Comparison of ENCODE assay signal across 11 cellular contexts in the genomic region with DNA sequence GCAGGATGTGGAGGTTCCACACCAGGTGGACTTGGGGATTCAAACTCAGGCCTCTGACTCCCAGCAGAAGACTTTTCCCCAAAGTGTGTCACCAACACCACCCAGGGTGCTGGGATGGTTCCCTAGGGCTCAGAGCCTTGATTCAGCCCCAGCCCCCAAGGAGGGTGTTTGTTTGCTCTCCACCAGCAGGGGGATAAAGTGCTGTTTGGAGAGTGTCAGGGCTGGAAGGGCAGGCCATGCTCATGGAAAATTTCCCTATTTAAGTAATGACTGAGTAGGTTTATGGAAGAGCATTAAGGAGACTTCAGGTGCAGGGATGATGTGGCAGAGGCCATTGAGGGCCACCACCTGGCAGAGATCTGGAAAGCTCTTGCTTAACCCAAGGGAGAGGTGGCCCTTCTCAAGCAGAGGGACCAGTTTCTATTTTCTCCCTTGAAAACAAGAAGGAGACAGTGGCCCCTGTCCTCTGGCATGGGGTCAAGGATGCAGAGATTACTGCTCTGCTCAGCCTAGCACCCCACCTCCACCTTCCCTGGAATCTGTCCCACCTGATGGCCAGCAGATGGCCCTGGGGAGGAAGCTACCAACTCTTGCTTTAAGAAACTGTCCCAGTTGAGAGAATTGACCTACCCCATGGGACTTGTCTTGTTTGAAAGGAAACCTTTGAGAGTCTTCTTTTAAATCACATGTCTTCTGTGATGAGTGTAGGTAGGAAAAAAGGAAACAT.
A peak's percentile ranks its signal among the peaks of the same experiment; 100 is the strongest.
DNase-seq lines count a peak whose midpoint lies in the region; ATAC-seq, FAIRE-seq and TF ChIP-seq lines count a peak whose summit lies in the region.
"Had no signal": no experiment of that assay in that cellular context is flagged by ENCODE, and none has a peak within 500 bp of the region (broad histone marks: within the 10 kb centered on the region; RNA-seq: fewer than 3 reads in every experiment).

No MANE protein-coding gene starts in this region.

- H2BK15ac ChIP-seq in H1 (ENCODE audit: low read length) = no peak overlapping the region; the same call in 1 of the 2 replicates

- H3K4me1 ChIP-seq in H1 (replicated peaks in 1 of 4; ENCODE audit: control insufficient read depth in 3 of 4, insufficient read depth in 4 of 4, low read length in 3 of 4) = peaks cover 2 to 15% (median 10%) of the 10 kb centered on the region in 4 experiments; a peak in 5 of 7 replicates

- H2AK5ac ChIP-seq in H1 (ENCODE audit: low read depth, low read length) = peak overlapping the region; percentile 34; the same call in 1 of the 2 replicates

- no peaks in the 10 kb centered on the region for H3K27me3 ChIP-seq in H1 (replicated peaks in 1 of 4; ENCODE audit: control insufficient read depth in 3 of 4, extremely low read depth in 1 of 4, insufficient read depth in 3 of 4, low read length in 3 of 4)

- H3K23me2 ChIP-seq in H1 (ENCODE audit: low read depth, low read length) = no peaks in the 10 kb centered on the region

- H3K23ac ChIP-seq in H1 (ENCODE audit: insufficient read length) = no peak overlapping the region

- no peak overlapping the region for H3K4me3 ChIP-seq in H1 (ENCODE audit: extremely low read depth in 1 of 4, insufficient read depth in 2 of 4, low read depth in 3 of 4, low read length in 4 of 4)

- H3K14ac ChIP-seq in H1 (ENCODE audit: insufficient read length) = no peak overlapping the region

- no peak overlapping the region for H2BK120ac ChIP-seq in H1 (replicated peaks; ENCODE audit: low read depth, low read length)

- no peak overlapping the region for H3K56ac ChIP-seq in H1 (replicated peaks; ENCODE audit: insufficient read length, low read depth, low read length)

- peaks cover 9% of the 10 kb centered on the region for H3K27me3 Mint-ChIP-seq in stimulated activated memory B cell treated with anti-CD40 and anti-IgM and Interleukin-4, amounts not matched to agents 10 μg/mL and 1 μg/mL and 100 μg/mL, for 72 hours

- no peak overlapping the region for H2BK20ac ChIP-seq in H1 (ENCODE audit: low read length)

- H3K18ac ChIP-seq in H1 (ENCODE audit: extremely low read depth, low read length) = peak overlapping the region; percentile 27; the same call in 1 of the 2 replicates

- no peak for DNase-seq in left ventricle myocardium superior
- no peak for DNase-seq in cardiac septum (ENCODE audit: low spot score)
- DNase-seq in NCI-H526 treated with DMSO at 0.1 percent for 48 hours (lab: John Stamatoyannopoulos, UW) = peak; percentile 46
- DNase-seq in H1 (ENCODE audit: low read depth in 1 of 2, low spot score in 2 of 2) = peak in 1 of 2 experiments; percentile 60
- no peak for DNase-seq in SHP77 treated with DMSO at 0.1 percent for 48 hours (lab: John Stamatoyannopoulos, UW)
- DNase-seq in amniotic stem cell (lab: John Stamatoyannopoulos, UW) = no peak
- no peak for DNase-seq in NCI-H128 (lab: John Stamatoyannopoulos, UW; ENCODE audit: unreplicated experiment)
- DNase-seq: anterior cingulate cortex, NCI-H1092 had no signal

- H3K36me3 Mint-ChIP-seq in stimulated activated memory B cell treated with anti-CD40 and anti-IgM and Interleukin-4, amounts not matched to agents 10 μg/mL and 1 μg/mL and 100 μg/mL, for 72 hours = no peaks in the 10 kb centered on the region

- peaks cover 0 to 2% of the 10 kb centered on the region in 2 experiments for H4K20me1 ChIP-seq in H1 (replicated peaks in 1 of 2; ENCODE audit: control insufficient read depth in 1 of 2, insufficient read depth in 2 of 2, low read length in 2 of 2)

- H3K9me3 Mint-ChIP-seq in stimulated activated memory B cell treated with anti-CD40 and anti-IgM and Interleukin-4, amounts not matched to agents 10 μg/mL and 1 μg/mL and 100 μg/mL, for 72 hours = no peaks in the 10 kb centered on the region
- H3K9me3 Mint-ChIP-seq: T-helper 2 cell treated with Interferon-gamma antibody and Interleukin-4, amounts not matched to agents 5 μg/mL and 100 μg/mL, for 36 hours had no signal

- no peak overlapping the region for H4K5ac ChIP-seq in H1 (ENCODE audit: insufficient read length, low read depth, low read length)

- H3K36me3 ChIP-seq in H1 (ENCODE audit: control insufficient read depth in 2 of 4, insufficient read depth in 4 of 4, low read length in 3 of 4) = no peaks in the 10 kb centered on the region; a peak in 2 of 8 replicates

- peak; percentile 24 for ATAC-seq in left ventricle myocardium superior
- ATAC-seq in stimulated activated memory B cell treated with anti-CD40 and anti-IgM and Interleukin-4, amounts not matched to agents 10 μg/mL and 1 μg/mL and 100 μg/mL, for 72 hours = peak; percentile 55

- H3K79me1 ChIP-seq in H1 (ENCODE audit: low read depth, low read length) = no peaks in the 10 kb centered on the region

- no peak overlapping the region for H3K4ac ChIP-seq in H1 (replicated peaks; ENCODE audit: insufficient read length, low read depth, low read length)

- peak; percentile 19 to 52 for TF ChIP-seq RAD21 in H1 (IDR thresholded peaks at IDR 0.05 in 1 of 2, conservative IDR thresholded peaks at IDR 0.05 in 1 of 2; ENCODE audit: low read depth in 2 of 2, low read length in 2 of 2)

- POLR2A ChIA-PET in H1 (lab: Charles Lee; ENCODE audit: partially characterized antibody) = no interaction called here

- no peak overlapping the region for H3K4me2 ChIP-seq in H1 (ENCODE audit: insufficient read depth in 1 of 2, low read depth in 2 of 2, low read length in 2 of 2)

- H3K4me1 Mint-ChIP-seq in stimulated activated memory B cell treated with anti-CD40 and anti-IgM and Interleukin-4, amounts not matched to agents 10 μg/mL and 1 μg/mL and 100 μg/mL, for 72 hours = peaks cover 61% of the 10 kb centered on the region

- no peak overlapping the region for H3K9ac ChIP-seq in H1 (replicated peaks in 1 of 4; ENCODE audit: extremely low read depth in 1 of 4, low read depth in 3 of 4, low read length in 3 of 4)

- TF ChIP-seq EP300 in H1 (IDR thresholded peaks at IDR 0.05; ENCODE audit: borderline replicate concordance in 1 of 2, low read depth in 2 of 2, low read length in 2 of 2) = no peak

- H3K9me3 ChIP-seq in H1 (ENCODE audit: insufficient read depth in 2 of 2, low read depth in 1 of 2, low read length in 1 of 2) = no peaks in the 10 kb centered on the region

- H2AFZ ChIP-seq in H1 (ENCODE audit: low read length) = no peak overlapping the region

- H3K27ac ChIP-seq in H1 (ENCODE audit: low read depth, low read length) = no peak overlapping the region

- no peak overlapping the region for H4K91ac ChIP-seq in H1 (replicated peaks; ENCODE audit: insufficient read length, low read length)

- H2BK12ac ChIP-seq in H1 (ENCODE audit: low read depth, low read length) = 0 out of 2 replicates have a peak overlapping the region, but pooled peaks have one; percentile 20

- no peak overlapping the region for H3K4me3 Mint-ChIP-seq in stimulated activated memory B cell treated with anti-CD40 and anti-IgM and Interleukin-4, amounts not matched to agents 10 μg/mL and 1 μg/mL and 100 μg/mL, for 72 hours
- H3K4me3 Mint-ChIP-seq: T-helper 2 cell treated with Interferon-gamma antibody and Interleukin-4, amounts not matched to agents 5 μg/mL and 100 μg/mL, for 36 hours had no signal

- FAIRE-seq in H1 (lab: Jason Lieb, UNC) = no peak

- intact Hi-C loops in left ventricle myocardium superior (cut with micrococcal nuclease) = no loop called here
- intact Hi-C loops in cardiac septum (cut with DNase I) = no loop called here

- no peak overlapping the region for H4K8ac ChIP-seq in H1 (ENCODE audit: extremely low read depth, insufficient read depth, low read length)

- TF ChIP-seq POLR2A in H1 (IDR thresholded peaks at IDR 0.05; ENCODE audit: control extremely low read depth in 1 of 2, low read depth in 2 of 2, low read length in 2 of 2) = no peak

- peak overlapping the region; percentile 6 for H3K27ac Mint-ChIP-seq in stimulated activated memory B cell treated with anti-CD40 and anti-IgM and Interleukin-4, amounts not matched to agents 10 μg/mL and 1 μg/mL and 100 μg/mL, for 72 hours
- H3K27ac Mint-ChIP-seq: T-helper 2 cell treated with Interferon-gamma antibody and Interleukin-4, amounts not matched to agents 5 μg/mL and 100 μg/mL, for 36 hours had no signal

- TF ChIP-seq CTCF in H1 (IDR thresholded peaks at IDR 0.05; ENCODE audit: control extremely low read depth in 1 of 3, insufficient read depth in 1 of 3, low read depth in 1 of 3, low read length in 3 of 3) = peak; percentile 47 to 63 (median 49)

- 0 out of 2 replicates have a peak overlapping the region, but pooled peaks have one; percentile 12 for H2BK5ac ChIP-seq in H1 (ENCODE audit: low read depth, low read length)

- no peaks in the 10 kb centered on the region for H3K79me2 ChIP-seq in H1 (ENCODE audit: control insufficient read depth in 1 of 2, insufficient read depth in 2 of 2, low read length in 2 of 2)

- CTCF ChIA-PET in H1 (lab: Charles Lee; ENCODE audit: partially characterized antibody) = interaction anchor here (0.7 to 6.4 kb wide), 10 partner anchors 8 to 270 kb away, joined by 3 to 58 read pairs (median 20); no protein-coding TSS in a partner anchor

TF ChIP-seq in H1, 55 proteins besides CTCF, POLR2A, EP300 and RAD21:
- TF ChIP-seq TAF7 (optimal IDR thresholded peaks at IDR 0.05; ENCODE audit: borderline replicate concordance, low read depth, low read length) = no peak
- TF ChIP-seq SIN3A (conservative IDR thresholded peaks at IDR 0.05 in 1 of 2, IDR thresholded peaks at IDR 0.05 in 1 of 2; ENCODE audit: low read depth in 1 of 2, low read length in 2 of 2) = no peak
- no peak for TF ChIP-seq BCL11A (IDR thresholded peaks at IDR 0.05; ENCODE audit: low read depth in 2 of 2, low read length in 2 of 2)
- no peak for TF ChIP-seq KDM1A (IDR thresholded peaks at IDR 0.05; ENCODE audit: borderline replicate concordance, low read length)
- TF ChIP-seq RFX5 (IDR thresholded peaks at IDR 0.05; ENCODE audit: borderline replicate concordance, low read depth, low read length) = no peak
- no peak for TF ChIP-seq SRF (IDR thresholded peaks at IDR 0.05; ENCODE audit: low read depth, low read length)
- no peak for TF ChIP-seq MAFK (IDR thresholded peaks at IDR 0.05; ENCODE audit: low read depth, low read length)
- no peak for TF ChIP-seq HDAC2 (IDR thresholded peaks at IDR 0.05; ENCODE audit: borderline replicate concordance in 1 of 2, low read depth in 2 of 2, low read length in 2 of 2)
- no peak for TF ChIP-seq ZNF274 (IDR thresholded peaks at IDR 0.05; ENCODE audit: borderline replicate concordance, extremely low read depth, low read length)
- TF ChIP-seq BACH1 (IDR thresholded peaks at IDR 0.05; ENCODE audit: low read length) = no peak
- no peak for TF ChIP-seq GABPA (IDR thresholded peaks at IDR 0.05; ENCODE audit: borderline replicate concordance, insufficient read depth, low read length)
